Comparison of ENCODE assay signal across 1 cellular context in the genomic region with DNA sequence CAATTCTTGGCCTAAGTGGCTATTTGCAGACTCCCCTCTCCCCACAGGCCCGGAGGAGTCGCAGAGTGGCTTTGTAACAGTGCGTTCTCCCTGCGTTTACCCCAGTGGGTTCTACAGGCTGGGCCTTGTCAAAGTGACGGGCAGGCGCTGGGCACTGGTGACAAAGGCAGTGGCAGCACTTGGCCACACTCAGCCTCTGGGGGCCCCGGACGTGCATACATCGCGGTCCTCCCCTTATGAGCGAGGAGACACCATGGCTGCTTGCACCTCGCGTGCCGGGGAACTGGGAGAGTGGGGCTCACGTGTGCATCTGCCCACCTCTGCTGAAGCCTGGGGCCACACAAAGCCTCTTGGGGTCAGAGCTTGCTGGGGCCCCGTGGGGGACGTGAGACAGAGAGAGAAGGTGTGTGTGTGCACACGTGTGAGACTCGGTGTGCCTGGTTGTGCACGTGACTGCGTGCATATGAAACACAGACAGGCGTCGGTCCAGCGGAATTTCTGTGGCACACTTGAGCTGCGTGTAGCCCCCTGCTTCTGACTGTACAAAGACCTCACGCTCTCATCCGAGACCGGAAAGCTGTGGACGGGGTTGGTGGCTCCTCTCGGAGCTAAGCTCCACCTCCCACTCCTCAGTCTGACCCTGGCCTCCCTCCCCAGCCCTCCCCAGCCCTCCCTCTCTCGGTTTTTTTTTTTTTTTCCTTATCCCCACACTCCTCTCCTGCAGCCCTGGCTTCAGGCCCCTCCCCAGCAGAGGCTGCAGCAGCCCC.
TF ChIP-seq lines count a peak whose summit lies in the region.

No MANE protein-coding gene starts in this region.

TF ChIP-seq in HepG2, 621 proteins besides CTCF, POLR2A, EP300 and RAD21:
- TF ChIP-seq ZBTB1 (CRISPR knock-in tag; IDR thresholded peaks at IDR 0.05; ENCODE audit: borderline replicate concordance) (no peak), BHLHE40 (IDR thresholded peaks at IDR 0.05; ENCODE audit: low read length) (0 out of 2 replicates have a peak, but pooled peaks have one; percentile 6), SMARCE1 (IDR thresholded peaks at IDR 0.05; ENCODE audit: borderline replicate concordance) (no peak), MNT (IDR thresholded peaks at IDR 0.05) (peak; percentile 82), ZFP1 (CRISPR knock-in tag; IDR thresholded peaks at IDR 0.05) (no peak)
TF ChIP-seq in HepG2: peak in this region for 2.
